In the genomic region with DNA sequence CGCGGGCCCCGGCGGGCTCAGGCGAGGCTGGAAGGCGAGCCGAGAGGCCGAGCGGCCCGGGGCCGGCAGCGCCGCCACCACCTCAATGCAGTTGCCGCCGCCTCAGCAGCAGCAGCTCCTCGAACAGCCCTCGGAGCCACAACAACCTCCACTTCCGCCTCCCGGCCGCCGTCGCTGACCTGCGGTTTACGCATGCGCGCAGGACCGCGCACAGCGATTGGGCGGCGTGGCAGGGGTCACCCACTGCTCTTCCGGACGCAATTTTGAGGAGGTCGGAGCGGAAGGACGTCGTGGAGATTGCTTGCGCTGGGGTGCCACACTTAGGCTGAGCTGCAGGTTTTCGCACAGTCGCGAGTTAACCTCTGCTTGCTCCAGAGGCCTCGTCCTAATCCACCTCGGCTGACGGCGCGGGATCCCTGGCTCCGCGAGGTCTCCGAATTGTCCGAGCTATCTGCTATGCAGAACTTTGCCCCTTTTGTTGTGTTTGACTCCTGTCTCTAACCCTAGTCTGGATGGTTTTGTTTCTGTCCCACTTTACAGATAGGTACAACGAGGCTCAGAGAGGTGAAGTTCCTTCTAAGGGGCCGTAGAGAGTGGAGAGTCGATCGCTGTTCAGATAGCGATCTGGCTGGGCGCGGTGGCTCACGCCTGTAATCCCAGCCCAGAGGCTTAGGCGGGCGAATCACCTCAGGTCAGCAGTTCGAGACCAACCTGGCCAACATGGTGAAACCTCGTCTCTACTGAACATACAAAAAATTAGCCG, we compare ENCODE assay signal across 1 cellular context.
TF ChIP-seq lines count a peak whose summit lies in the region.

A gene (plus strand): TSS at position 243 of the 763 bp plus-strand sequence. CDS start 6,657 bp downstream, outside the sequence.
A gene with protein sequence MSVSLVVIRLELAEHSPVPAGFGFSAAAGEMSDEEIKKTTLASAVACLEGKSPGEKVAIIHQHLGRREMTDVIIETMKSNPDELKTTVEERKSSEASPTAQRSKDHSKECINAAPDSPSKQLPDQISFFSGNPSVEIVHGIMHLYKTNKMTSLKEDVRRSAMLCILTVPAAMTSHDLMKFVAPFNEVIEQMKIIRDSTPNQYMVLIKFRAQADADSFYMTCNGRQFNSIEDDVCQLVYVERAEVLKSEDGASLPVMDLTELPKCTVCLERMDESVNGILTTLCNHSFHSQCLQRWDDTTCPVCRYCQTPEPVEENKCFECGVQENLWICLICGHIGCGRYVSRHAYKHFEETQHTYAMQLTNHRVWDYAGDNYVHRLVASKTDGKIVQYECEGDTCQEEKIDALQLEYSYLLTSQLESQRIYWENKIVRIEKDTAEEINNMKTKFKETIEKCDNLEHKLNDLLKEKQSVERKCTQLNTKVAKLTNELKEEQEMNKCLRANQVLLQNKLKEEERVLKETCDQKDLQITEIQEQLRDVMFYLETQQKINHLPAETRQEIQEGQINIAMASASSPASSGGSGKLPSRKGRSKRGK (minus strand): TSS at position 146 of the 763 bp plus-strand sequence. CDS start 164 bp downstream, outside the sequence.

TF ChIP-seq in HepG2, 621 proteins besides CTCF, POLR2A, EP300 and RAD21 (continued from another document and continues in another):
- TF ChIP-seq, protein P1, sequence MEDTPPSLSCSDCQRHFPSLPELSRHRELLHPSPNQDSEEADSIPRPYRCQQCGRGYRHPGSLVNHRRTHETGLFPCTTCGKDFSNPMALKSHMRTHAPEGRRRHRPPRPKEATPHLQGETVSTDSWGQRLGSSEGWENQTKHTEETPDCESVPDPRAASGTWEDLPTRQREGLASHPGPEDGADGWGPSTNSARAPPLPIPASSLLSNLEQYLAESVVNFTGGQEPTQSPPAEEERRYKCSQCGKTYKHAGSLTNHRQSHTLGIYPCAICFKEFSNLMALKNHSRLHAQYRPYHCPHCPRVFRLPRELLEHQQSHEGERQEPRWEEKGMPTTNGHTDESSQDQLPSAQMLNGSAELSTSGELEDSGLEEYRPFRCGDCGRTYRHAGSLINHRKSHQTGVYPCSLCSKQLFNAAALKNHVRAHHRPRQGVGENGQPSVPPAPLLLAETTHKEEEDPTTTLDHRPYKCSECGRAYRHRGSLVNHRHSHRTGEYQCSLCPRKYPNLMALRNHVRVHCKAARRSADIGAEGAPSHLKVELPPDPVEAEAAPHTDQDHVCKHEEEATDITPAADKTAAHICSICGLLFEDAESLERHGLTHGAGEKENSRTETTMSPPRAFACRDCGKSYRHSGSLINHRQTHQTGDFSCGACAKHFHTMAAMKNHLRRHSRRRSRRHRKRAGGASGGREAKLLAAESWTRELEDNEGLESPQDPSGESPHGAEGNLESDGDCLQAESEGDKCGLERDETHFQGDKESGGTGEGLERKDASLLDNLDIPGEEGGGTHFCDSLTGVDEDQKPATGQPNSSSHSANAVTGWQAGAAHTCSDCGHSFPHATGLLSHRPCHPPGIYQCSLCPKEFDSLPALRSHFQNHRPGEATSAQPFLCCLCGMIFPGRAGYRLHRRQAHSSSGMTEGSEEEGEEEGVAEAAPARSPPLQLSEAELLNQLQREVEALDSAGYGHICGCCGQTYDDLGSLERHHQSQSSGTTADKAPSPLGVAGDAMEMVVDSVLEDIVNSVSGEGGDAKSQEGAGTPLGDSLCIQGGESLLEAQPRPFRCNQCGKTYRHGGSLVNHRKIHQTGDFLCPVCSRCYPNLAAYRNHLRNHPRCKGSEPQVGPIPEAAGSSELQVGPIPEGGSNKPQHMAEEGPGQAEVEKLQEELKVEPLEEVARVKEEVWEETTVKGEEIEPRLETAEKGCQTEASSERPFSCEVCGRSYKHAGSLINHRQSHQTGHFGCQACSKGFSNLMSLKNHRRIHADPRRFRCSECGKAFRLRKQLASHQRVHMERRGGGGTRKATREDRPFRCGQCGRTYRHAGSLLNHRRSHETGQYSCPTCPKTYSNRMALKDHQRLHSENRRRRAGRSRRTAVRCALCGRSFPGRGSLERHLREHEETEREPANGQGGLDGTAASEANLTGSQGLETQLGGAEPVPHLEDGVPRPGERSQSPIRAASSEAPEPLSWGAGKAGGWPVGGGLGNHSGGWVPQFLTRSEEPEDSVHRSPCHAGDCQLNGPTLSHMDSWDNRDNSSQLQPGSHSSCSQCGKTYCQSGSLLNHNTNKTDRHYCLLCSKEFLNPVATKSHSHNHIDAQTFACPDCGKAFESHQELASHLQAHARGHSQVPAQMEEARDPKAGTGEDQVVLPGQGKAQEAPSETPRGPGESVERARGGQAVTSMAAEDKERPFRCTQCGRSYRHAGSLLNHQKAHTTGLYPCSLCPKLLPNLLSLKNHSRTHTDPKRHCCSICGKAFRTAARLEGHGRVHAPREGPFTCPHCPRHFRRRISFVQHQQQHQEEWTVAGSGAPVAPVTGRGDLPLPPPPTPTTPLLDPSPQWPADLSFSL (CRISPR knock-in tag; IDR thresholded peaks at IDR 0.05), result no peak; the same call in 1 of the 2 replicates
- peak; percentile 84; the same call in 1 of the 2 replicates for TF ChIP-seq ZBTB38 (CRISPR knock-in tag; IDR thresholded peaks at IDR 0.05)
- no peak for TF ChIP-seq ZNF713 (CRISPR knock-in tag; IDR thresholded peaks at IDR 0.05)
- peak; percentile 27 for TF ChIP-seq ZNF768 (CRISPR knock-in tag; IDR thresholded peaks at IDR 0.05)
- TF ChIP-seq ZNF839 (CRISPR knock-in tag; IDR thresholded peaks at IDR 0.05; ENCODE audit: borderline replicate concordance), result no peak
- no peak for TF ChIP-seq FLYWCH1 (CRISPR knock-in tag; IDR thresholded peaks at IDR 0.05)
- TF ChIP-seq, protein P2, sequence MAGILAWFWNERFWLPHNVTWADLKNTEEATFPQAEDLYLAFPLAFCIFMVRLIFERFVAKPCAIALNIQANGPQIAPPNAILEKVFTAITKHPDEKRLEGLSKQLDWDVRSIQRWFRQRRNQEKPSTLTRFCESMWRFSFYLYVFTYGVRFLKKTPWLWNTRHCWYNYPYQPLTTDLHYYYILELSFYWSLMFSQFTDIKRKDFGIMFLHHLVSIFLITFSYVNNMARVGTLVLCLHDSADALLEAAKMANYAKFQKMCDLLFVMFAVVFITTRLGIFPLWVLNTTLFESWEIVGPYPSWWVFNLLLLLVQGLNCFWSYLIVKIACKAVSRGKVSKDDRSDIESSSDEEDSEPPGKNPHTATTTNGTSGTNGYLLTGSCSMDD (CRISPR knock-in tag; IDR thresholded peaks at IDR 0.05), result no peak
- TF ChIP-seq, protein P3, sequence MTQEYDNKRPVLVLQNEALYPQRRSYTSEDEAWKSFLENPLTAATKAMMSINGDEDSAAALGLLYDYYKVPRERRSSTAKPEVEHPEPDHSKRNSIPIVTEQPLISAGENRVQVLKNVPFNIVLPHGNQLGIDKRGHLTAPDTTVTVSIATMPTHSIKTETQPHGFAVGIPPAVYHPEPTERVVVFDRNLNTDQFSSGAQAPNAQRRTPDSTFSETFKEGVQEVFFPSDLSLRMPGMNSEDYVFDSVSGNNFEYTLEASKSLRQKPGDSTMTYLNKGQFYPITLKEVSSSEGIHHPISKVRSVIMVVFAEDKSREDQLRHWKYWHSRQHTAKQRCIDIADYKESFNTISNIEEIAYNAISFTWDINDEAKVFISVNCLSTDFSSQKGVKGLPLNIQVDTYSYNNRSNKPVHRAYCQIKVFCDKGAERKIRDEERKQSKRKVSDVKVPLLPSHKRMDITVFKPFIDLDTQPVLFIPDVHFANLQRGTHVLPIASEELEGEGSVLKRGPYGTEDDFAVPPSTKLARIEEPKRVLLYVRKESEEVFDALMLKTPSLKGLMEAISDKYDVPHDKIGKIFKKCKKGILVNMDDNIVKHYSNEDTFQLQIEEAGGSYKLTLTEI (CRISPR knock-in tag; conservative IDR thresholded peaks at IDR 0.05), result no peak
- TF ChIP-seq ZEB1 (IDR thresholded peaks at IDR 0.05; ENCODE audit: insufficient replicate concordance, low read depth), result no peak
- TF ChIP-seq CBX1 (IDR thresholded peaks at IDR 0.05; ENCODE audit: low read depth), result peak; percentile 57
- peak; percentile 96 for TF ChIP-seq KMT2B (CRISPR knock-in tag; IDR thresholded peaks at IDR 0.05)
- TF ChIP-seq, protein P4, sequence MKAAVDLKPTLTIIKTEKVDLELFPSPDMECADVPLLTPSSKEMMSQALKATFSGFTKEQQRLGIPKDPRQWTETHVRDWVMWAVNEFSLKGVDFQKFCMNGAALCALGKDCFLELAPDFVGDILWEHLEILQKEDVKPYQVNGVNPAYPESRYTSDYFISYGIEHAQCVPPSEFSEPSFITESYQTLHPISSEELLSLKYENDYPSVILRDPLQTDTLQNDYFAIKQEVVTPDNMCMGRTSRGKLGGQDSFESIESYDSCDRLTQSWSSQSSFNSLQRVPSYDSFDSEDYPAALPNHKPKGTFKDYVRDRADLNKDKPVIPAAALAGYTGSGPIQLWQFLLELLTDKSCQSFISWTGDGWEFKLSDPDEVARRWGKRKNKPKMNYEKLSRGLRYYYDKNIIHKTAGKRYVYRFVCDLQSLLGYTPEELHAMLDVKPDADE (CRISPR knock-in tag; IDR thresholded peaks at IDR 0.05), result no peak; the same call in 1 of the 2 replicates
- TF ChIP-seq, protein P5, sequence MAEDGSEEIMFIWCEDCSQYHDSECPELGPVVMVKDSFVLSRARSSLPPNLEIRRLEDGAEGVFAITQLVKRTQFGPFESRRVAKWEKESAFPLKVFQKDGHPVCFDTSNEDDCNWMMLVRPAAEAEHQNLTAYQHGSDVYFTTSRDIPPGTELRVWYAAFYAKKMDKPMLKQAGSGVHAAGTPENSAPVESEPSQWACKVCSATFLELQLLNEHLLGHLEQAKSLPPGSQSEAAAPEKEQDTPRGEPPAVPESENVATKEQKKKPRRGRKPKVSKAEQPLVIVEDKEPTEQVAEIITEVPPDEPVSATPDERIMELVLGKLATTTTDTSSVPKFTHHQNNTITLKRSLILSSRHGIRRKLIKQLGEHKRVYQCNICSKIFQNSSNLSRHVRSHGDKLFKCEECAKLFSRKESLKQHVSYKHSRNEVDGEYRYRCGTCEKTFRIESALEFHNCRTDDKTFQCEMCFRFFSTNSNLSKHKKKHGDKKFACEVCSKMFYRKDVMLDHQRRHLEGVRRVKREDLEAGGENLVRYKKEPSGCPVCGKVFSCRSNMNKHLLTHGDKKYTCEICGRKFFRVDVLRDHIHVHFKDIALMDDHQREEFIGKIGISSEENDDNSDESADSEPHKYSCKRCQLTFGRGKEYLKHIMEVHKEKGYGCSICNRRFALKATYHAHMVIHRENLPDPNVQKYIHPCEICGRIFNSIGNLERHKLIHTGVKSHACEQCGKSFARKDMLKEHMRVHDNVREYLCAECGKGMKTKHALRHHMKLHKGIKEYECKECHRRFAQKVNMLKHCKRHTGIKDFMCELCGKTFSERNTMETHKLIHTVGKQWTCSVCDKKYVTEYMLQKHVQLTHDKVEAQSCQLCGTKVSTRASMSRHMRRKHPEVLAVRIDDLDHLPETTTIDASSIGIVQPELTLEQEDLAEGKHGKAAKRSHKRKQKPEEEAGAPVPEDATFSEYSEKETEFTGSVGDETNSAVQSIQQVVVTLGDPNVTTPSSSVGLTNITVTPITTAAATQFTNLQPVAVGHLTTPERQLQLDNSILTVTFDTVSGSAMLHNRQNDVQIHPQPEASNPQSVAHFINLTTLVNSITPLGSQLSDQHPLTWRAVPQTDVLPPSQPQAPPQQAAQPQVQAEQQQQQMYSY (CRISPR knock-in tag; IDR thresholded peaks at IDR 0.05), result no peak
- TF ChIP-seq KDM5B (CRISPR knock-in tag; IDR thresholded peaks at IDR 0.05; ENCODE audit: borderline replicate concordance), result no peak
- no peak; the same call in 1 of the 2 replicates for TF ChIP-seq DNMT1 (CRISPR knock-in tag; IDR thresholded peaks at IDR 0.05)
- no peak for TF ChIP-seq PHB2 (IDR thresholded peaks at IDR 0.05; ENCODE audit: partially characterized antibody)
- TF ChIP-seq FOXM1 (CRISPR knock-in tag; IDR thresholded peaks at IDR 0.05), result no peak
- no peak for TF ChIP-seq NBN (conservative IDR thresholded peaks at IDR 0.05)
- peak; percentile 43; the same call in 1 of the 2 replicates for TF ChIP-seq CBX5 (CRISPR knock-in tag; IDR thresholded peaks at IDR 0.05; ENCODE audit: borderline replicate concordance)
- TF ChIP-seq, protein P6, sequence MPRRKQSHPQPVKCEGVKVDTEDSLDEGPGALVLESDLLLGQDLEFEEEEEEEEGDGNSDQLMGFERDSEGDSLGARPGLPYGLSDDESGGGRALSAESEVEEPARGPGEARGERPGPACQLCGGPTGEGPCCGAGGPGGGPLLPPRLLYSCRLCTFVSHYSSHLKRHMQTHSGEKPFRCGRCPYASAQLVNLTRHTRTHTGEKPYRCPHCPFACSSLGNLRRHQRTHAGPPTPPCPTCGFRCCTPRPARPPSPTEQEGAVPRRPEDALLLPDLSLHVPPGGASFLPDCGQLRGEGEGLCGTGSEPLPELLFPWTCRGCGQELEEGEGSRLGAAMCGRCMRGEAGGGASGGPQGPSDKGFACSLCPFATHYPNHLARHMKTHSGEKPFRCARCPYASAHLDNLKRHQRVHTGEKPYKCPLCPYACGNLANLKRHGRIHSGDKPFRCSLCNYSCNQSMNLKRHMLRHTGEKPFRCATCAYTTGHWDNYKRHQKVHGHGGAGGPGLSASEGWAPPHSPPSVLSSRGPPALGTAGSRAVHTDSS (CRISPR knock-in tag; conservative IDR thresholded peaks at IDR 0.05), result no peak
- TF ChIP-seq, protein P7, sequence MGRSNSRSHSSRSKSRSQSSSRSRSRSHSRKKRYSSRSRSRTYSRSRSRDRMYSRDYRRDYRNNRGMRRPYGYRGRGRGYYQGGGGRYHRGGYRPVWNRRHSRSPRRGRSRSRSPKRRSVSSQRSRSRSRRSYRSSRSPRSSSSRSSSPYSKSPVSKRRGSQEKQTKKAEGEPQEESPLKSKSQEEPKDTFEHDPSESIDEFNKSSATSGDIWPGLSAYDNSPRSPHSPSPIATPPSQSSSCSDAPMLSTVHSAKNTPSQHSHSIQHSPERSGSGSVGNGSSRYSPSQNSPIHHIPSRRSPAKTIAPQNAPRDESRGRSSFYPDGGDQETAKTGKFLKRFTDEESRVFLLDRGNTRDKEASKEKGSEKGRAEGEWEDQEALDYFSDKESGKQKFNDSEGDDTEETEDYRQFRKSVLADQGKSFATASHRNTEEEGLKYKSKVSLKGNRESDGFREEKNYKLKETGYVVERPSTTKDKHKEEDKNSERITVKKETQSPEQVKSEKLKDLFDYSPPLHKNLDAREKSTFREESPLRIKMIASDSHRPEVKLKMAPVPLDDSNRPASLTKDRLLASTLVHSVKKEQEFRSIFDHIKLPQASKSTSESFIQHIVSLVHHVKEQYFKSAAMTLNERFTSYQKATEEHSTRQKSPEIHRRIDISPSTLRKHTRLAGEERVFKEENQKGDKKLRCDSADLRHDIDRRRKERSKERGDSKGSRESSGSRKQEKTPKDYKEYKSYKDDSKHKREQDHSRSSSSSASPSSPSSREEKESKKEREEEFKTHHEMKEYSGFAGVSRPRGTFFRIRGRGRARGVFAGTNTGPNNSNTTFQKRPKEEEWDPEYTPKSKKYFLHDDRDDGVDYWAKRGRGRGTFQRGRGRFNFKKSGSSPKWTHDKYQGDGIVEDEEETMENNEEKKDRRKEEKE (IDR thresholded peaks at IDR 0.05), result no peak
- no peak for TF ChIP-seq REL (CRISPR knock-in tag; conservative IDR thresholded peaks at IDR 0.05)
- TF ChIP-seq, protein P8, sequence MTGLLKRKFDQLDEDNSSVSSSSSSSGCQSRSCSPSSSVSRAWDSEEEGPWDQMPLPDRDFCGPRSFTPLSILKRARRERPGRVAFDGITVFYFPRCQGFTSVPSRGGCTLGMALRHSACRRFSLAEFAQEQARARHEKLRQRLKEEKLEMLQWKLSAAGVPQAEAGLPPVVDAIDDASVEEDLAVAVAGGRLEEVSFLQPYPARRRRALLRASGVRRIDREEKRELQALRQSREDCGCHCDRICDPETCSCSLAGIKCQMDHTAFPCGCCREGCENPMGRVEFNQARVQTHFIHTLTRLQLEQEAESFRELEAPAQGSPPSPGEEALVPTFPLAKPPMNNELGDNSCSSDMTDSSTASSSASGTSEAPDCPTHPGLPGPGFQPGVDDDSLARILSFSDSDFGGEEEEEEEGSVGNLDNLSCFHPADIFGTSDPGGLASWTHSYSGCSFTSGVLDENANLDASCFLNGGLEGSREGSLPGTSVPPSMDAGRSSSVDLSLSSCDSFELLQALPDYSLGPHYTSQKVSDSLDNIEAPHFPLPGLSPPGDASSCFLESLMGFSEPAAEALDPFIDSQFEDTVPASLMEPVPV (CRISPR knock-in tag; IDR thresholded peaks at IDR 0.05), result no peak
- no peak for TF ChIP-seq ZSCAN30 (CRISPR knock-in tag; IDR thresholded peaks at IDR 0.05)
- no peak for TF ChIP-seq SRSF9 (IDR thresholded peaks at IDR 0.05; ENCODE audit: borderline replicate concordance, insufficient read depth, low read depth, low read length, poor library complexity, severe bottlenecking)
- TF ChIP-seq YEATS2 (CRISPR knock-in tag; IDR thresholded peaks at IDR 0.05; ENCODE audit: borderline replicate concordance), result peak; percentile 94
